ENCODE assay signal across 8 cellular contexts in genomic region chr6:34055223-34055933, GRCh38.
DNase-seq lines count a peak whose midpoint lies in the region; ATAC-seq, FAIRE-seq and TF ChIP-seq lines count a peak whose summit lies in the region.

No MANE protein-coding gene starts in this region.

- TF ChIP-seq POLR2A in tibial nerve (IDR thresholded peaks at IDR 0.05): no peak

- TF ChIP-seq EP300 in Ishikawa (IDR thresholded peaks at IDR 0.05; ENCODE audit: borderline replicate concordance) (no peak), tibial nerve (IDR thresholded peaks at IDR 0.05) (no peak)

- TF ChIP-seq CTCF in D721Med (IDR thresholded peaks at IDR 0.05; ENCODE audit: insufficient read depth, missing control alignments): peak; percentile 74
- TF ChIP-seq CTCF in foreskin fibroblast (IDR thresholded peaks at IDR 0.05; ENCODE audit: low read depth, low read length): peak; percentile 85
- TF ChIP-seq CTCF in pancreas (IDR thresholded peaks at IDR 0.05): peak; percentile 53 to 72 (median 65)
- TF ChIP-seq CTCF in tibial nerve (IDR thresholded peaks at IDR 0.05): peak; percentile 46 to 71 (median 62)

- peak; percentile 70 for TF ChIP-seq RAD21 in Ishikawa (IDR thresholded peaks at IDR 0.05; ENCODE audit: low read depth)

- DNase-seq in D721Med (ENCODE audit: insufficient read length, low spot score): peak; percentile 83
- DNase-seq in RKO (ENCODE audit: low spot score): peak; percentile 64
- DNase-seq in activated T-helper 1 cell treated with Interleukin-2 at 50 U/mL for 16 hours (ENCODE audit: low read depth): peak; percentile 35
- peak; percentile 23 to 62 for DNase-seq in foreskin fibroblast
- DNase-seq in pancreas: peak; percentile 16 to 82 (median 44)
- peak in 1 of 2 donors; percentile 20 for DNase-seq in tibial nerve (ENCODE audit: low spot score in 2 of 2)

- H3K4me1 ChIP-seq in pancreas (no peaks in the 10 kb centered on the region), tibial nerve (peaks cover 0 to 11% (median 0%) of the 10 kb centered on the region in 4 donors)

- WGBS in pancreas, 2 donors: 52 to 57% methylated on average over 18 of the region's 18 CpGs
- 72 to 74% methylated on average over 17 of the region's 18 CpGs for WGBS in tibial nerve, 2 donors

- intact Hi-C loops in pancreas (cut with DNase I): no loop called here

- H3K27ac ChIP-seq in pancreas: no peak overlapping the region
- H3K27ac ChIP-seq in tibial nerve: no peak overlapping the region

- H3K9me3 ChIP-seq in pancreas (no peaks in the 10 kb centered on the region), tibial nerve (no peaks in the 10 kb centered on the region)

- H3K27me3 ChIP-seq in pancreas: no peaks in the 10 kb centered on the region
- peaks cover 0 to 3% of the 10 kb centered on the region in 2 donors for H3K27me3 ChIP-seq in tibial nerve

- FAIRE-seq in D721Med (lab: Jason Lieb, UNC) (no peak), pancreas (lab: Jason Lieb, UNC) (no peak)

- H3K4me3 ChIP-seq in foreskin fibroblast (ENCODE audit: low read depth in 1 of 2, low read length in 2 of 2) (no peak overlapping the region), pancreas (no peak overlapping the region), tibial nerve (no peak overlapping the region)

- no peaks in the 10 kb centered on the region for H3K36me3 ChIP-seq in pancreas
- H3K36me3 ChIP-seq in tibial nerve: no peaks in the 10 kb centered on the region

- peak; percentile 53 to 85 (median 80) for ATAC-seq in pancreas
- no peak for ATAC-seq in GM21367 (IDR thresholded peaks at IDR 0.05; ENCODE audit: unreplicated experiment)

TF ChIP-seq in Ishikawa, 13 proteins besides CTCF, POLR2A, EP300 and RAD21:
- no peak for TF ChIP-seq USF1 (IDR thresholded peaks at IDR 0.05)
- TF ChIP-seq CREB1 (IDR thresholded peaks at IDR 0.05; ENCODE audit: low read depth): no peak
- no peak for TF ChIP-seq TEAD4 (IDR thresholded peaks at IDR 0.05)
- TF ChIP-seq CEBPB (IDR thresholded peaks at IDR 0.05): no peak
- TF ChIP-seq FOXM1 (IDR thresholded peaks at IDR 0.05; ENCODE audit: borderline replicate concordance, low read depth): no peak
